In genomic region chr16:88208112-88208511, GRCh38 we compare ENCODE assay signal across 22 cellular contexts.
DNase-seq lines count a peak whose midpoint lies in the region; ATAC-seq, FAIRE-seq and TF ChIP-seq lines count a peak whose summit lies in the region.
"Had no signal": no experiment of that assay in that cellular context is flagged by ENCODE, and none has a peak within 500 bp of the region (broad histone marks: within the 10 kb centered on the region; RNA-seq: fewer than 3 reads in every experiment).

No MANE protein-coding gene starts in this region.

- no peak for TF ChIP-seq RAD21 in A549 (conservative IDR thresholded peaks at IDR 0.05 in 1 of 2, IDR thresholded peaks at IDR 0.05 in 1 of 2)

- H3K9me3 ChIP-seq in A549, result peaks cover 5% of the 10 kb centered on the region; the same call in 1 of the 3 replicates
- H3K9me3 ChIP-seq in sigmoid colon, result peaks cover 0 to 5% (median 1%) of the 10 kb centered on the region in 4 donors
- no peaks in the 10 kb centered on the region for H3K9me3 ChIP-seq in aorta (ENCODE audit: control insufficient read depth, low read length)
- H3K9me3 ChIP-seq: BLaER1 had no signal

- no peak overlapping the region for H3K27ac ChIP-seq in A549
- H3K27ac ChIP-seq in sigmoid colon, result no peak overlapping the region
- H3K27ac ChIP-seq in aorta (ENCODE audit: low read depth in 1 of 2, low read length in 2 of 2), result no peak overlapping the region
- H3K27ac ChIP-seq: BLaER1, HL-60 had no signal

- H3K36me3 ChIP-seq in sigmoid colon, result no peaks in the 10 kb centered on the region
- H3K36me3 ChIP-seq in aorta (ENCODE audit: control insufficient read depth in 1 of 2, insufficient read depth in 2 of 2, low read length in 1 of 2), result no peaks in the 10 kb centered on the region
- H3K36me3 ChIP-seq: BLaER1 had no signal

- H3K27me3 ChIP-seq in sigmoid colon (no peaks in the 10 kb centered on the region), aorta (ENCODE audit: control insufficient read depth in 1 of 2, insufficient read depth in 2 of 2, low read length in 1 of 2) (no peaks in the 10 kb centered on the region)
- H3K27me3 ChIP-seq: BLaER1 had no signal

- POLR2A ChIA-PET in A549 (lab: Yijun Ruan, JAX), result no interaction called here
- POLR2A ChIA-PET in MCF 10A (lab: Yijun Ruan, JAX), result no interaction called here

- in situ Hi-C loops in G401 (cut with HindIII; ENCODE audit: low sequenced_read_pairs), result no loop called here

- FAIRE-seq in A549 (lab: Jason Lieb, UNC), result peak; percentile 28
- FAIRE-seq: A204.1, GM12892, GM18507, K562 had no signal

- H3K27ac Mint-ChIP-seq in MCF 10A (ENCODE audit: low read depth, unreplicated experiment), result no peak overlapping the region
- H3K27ac Mint-ChIP-seq: CD14-positive monocyte; CD4-positive, alpha-beta memory T cell; HFFc6 had no signal

- TF ChIP-seq CTCF in A549 (IDR thresholded peaks at IDR 0.05) (no peak), sigmoid colon (IDR thresholded peaks at IDR 0.05) (no peak), MCF 10A (IDR thresholded peaks at IDR 0.05; ENCODE audit: unreplicated experiment) (no peak)

- H3K4me2 ChIP-seq in A549, result no peak overlapping the region
- H3K4me2 ChIP-seq: BLaER1 had no signal

- no peaks in the 10 kb centered on the region for H3K4me1 ChIP-seq in A549
- H3K4me1 ChIP-seq in sigmoid colon, result no peaks in the 10 kb centered on the region
- H3K4me1 ChIP-seq in aorta (ENCODE audit: control insufficient read depth in 1 of 2, insufficient read depth in 2 of 2, low read length in 2 of 2), result no peaks in the 10 kb centered on the region
- H3K4me1 ChIP-seq: BLaER1 had no signal

- no peak for TF ChIP-seq EP300 in A549 (IDR thresholded peaks at IDR 0.05)
- TF ChIP-seq EP300 in sigmoid colon (IDR thresholded peaks at IDR 0.05), result no peak

- H3K27me3 Mint-ChIP-seq in MCF 10A (ENCODE audit: insufficient read depth, unreplicated experiment), result peaks cover 23% of the 10 kb centered on the region

- no peak overlapping the region for H3K4me3 Mint-ChIP-seq in MCF 10A (ENCODE audit: unreplicated experiment)
- H3K4me3 Mint-ChIP-seq: CD14-positive monocyte; CD4-positive, alpha-beta memory T cell; HFFc6 had no signal

- BruUV-seq in MCF 10A (replicated peaks; lab: Mats Ljungman, UMichigan), result no TSS peak

- no peaks in the 10 kb centered on the region for H3K36me3 Mint-ChIP-seq in MCF 10A (ENCODE audit: insufficient read depth, unreplicated experiment)
- H3K36me3 Mint-ChIP-seq: CD14-positive monocyte; CD4-positive, alpha-beta memory T cell had no signal

- H3K9me3 Mint-ChIP-seq in MCF 10A (ENCODE audit: unreplicated experiment), result no peaks in the 10 kb centered on the region

- WGBS in A549 (ENCODE audit: missing lambda C conversion rate), result 80% methylated on average over 10 of the region's 10 CpGs
- 69 to 79% methylated on average over 10 of the region's 10 CpGs for WGBS in sigmoid colon, 2 donors
- 77 to 82% methylated on average over 10 of the region's 10 CpGs for WGBS in aorta, 2 donors

- CTCF ChIA-PET in A549 (lab: Yijun Ruan, JAX), result no interaction called here
- CTCF ChIA-PET in MCF 10A (lab: Yijun Ruan, JAX), result interaction anchor here (0.6 kb wide), 1 partner anchor 13 kb away, joined by 3 read pairs; no protein-coding TSS in a partner anchor

- intact Hi-C loops in sigmoid colon (cut with DNase I), result no loop called here
- intact Hi-C loops in aorta (cut with DNase I), result no loop called here
- intact Hi-C loops in MCF 10A (cut with micrococcal nuclease), result no loop called here

- TF ChIP-seq POLR2A in A549 (IDR thresholded peaks at IDR 0.05; ENCODE audit: low read length) (no peak), sigmoid colon (IDR thresholded peaks at IDR 0.05) (no peak)

- H3K4me3 ChIP-seq in A549, result no peak overlapping the region
- no peak overlapping the region for H3K4me3 ChIP-seq in sigmoid colon
- no peak overlapping the region for H3K4me3 ChIP-seq in aorta (ENCODE audit: low read length in 2 of 2)
- H3K4me3 ChIP-seq: BLaER1, K562 had no signal

- H3K4me1 Mint-ChIP-seq in MCF 10A (ENCODE audit: insufficient read depth, unreplicated experiment), result no peaks in the 10 kb centered on the region
- H3K4me1 Mint-ChIP-seq: CD14-positive monocyte; CD4-positive, alpha-beta memory T cell had no signal

- ATAC-seq in A549, result no peak
- no peak for ATAC-seq in aorta (ENCODE audit: low FRiP score)
- ATAC-seq: HCT116, K562 had no signal

- DNase-seq in A549 (ENCODE audit: low read depth in 1 of 2, low spot score in 1 of 2) (no peak), G401 (ENCODE audit: low spot score) (peak; percentile 77), cerebellar cortex (ENCODE audit: low spot score) (peak; percentile 69), sigmoid colon (peak; percentile 20), aorta (no peak), NCI-H1694 treated with DMSO at 0.1 percent for 48 hours (lab: John Stamatoyannopoulos, UW) (no peak), MCF 10A (ENCODE audit: unreplicated experiment) (no peak), AML-193 (lab: John Stamatoyannopoulos, UW) (no peak)
- DNase-seq: Calu3; CD4-positive, alpha-beta memory T cell; GDM1; GOT3; H7; HFFc6 had no signal

TF ChIP-seq in A549, 52 proteins besides CTCF, POLR2A, EP300 and RAD21:
- TF ChIP-seq CHD2 (IDR thresholded peaks at IDR 0.05; ENCODE audit: low read length, partially characterized antibody) (no peak), RNF2 (IDR thresholded peaks at IDR 0.05; ENCODE audit: borderline replicate concordance, low read depth) (no peak), ESRRA (IDR thresholded peaks at IDR 0.05; ENCODE audit: borderline replicate concordance, low read length) (no peak), MYC (IDR thresholded peaks at IDR 0.05; ENCODE audit: borderline replicate concordance, low read length) (no peak), HOXA7 (CRISPR knock-in tag; IDR thresholded peaks at IDR 0.05) (no peak), SREBF2 (IDR thresholded peaks at IDR 0.05) (no peak), ZFP36 (IDR thresholded peaks at IDR 0.05; ENCODE audit: borderline replicate concordance, partially characterized antibody) (no peak), NFE2L2 (conservative IDR thresholded peaks at IDR 0.05; ENCODE audit: low read length) (no peak), JUNB (IDR thresholded peaks at IDR 0.05) (no peak), SMC3 (IDR thresholded peaks at IDR 0.05) (no peak), FOXS1 (CRISPR knock-in tag; IDR thresholded peaks at IDR 0.05) (no peak)
- TF ChIP-seq, protein P1, sequence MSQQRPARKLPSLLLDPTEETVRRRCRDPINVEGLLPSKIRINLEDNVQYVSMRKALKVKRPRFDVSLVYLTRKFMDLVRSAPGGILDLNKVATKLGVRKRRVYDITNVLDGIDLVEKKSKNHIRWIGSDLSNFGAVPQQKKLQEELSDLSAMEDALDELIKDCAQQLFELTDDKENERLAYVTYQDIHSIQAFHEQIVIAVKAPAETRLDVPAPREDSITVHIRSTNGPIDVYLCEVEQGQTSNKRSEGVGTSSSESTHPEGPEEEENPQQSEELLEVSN (IDR thresholded peaks at IDR 0.05; ENCODE audit: borderline replicate concordance, low read depth), result no peak

Comparison
In these comparisons a context has a peak if more than half of its experiments do, and no peak if none do; other contexts are left out.
1. DNase-seq: peak in G401 (single experiment), cerebellar cortex (single experiment) and sigmoid colon (single experiment); none in A549 (0 of 2), aorta (0 of 2), NCI-H1694 treated with DMSO at 0.1 percent for 48 hours (single experiment), MCF 10A (single experiment) and AML-193 (0 of 2).